Comparison of ENCODE assay signal across 8 cellular contexts in the genomic region with DNA sequence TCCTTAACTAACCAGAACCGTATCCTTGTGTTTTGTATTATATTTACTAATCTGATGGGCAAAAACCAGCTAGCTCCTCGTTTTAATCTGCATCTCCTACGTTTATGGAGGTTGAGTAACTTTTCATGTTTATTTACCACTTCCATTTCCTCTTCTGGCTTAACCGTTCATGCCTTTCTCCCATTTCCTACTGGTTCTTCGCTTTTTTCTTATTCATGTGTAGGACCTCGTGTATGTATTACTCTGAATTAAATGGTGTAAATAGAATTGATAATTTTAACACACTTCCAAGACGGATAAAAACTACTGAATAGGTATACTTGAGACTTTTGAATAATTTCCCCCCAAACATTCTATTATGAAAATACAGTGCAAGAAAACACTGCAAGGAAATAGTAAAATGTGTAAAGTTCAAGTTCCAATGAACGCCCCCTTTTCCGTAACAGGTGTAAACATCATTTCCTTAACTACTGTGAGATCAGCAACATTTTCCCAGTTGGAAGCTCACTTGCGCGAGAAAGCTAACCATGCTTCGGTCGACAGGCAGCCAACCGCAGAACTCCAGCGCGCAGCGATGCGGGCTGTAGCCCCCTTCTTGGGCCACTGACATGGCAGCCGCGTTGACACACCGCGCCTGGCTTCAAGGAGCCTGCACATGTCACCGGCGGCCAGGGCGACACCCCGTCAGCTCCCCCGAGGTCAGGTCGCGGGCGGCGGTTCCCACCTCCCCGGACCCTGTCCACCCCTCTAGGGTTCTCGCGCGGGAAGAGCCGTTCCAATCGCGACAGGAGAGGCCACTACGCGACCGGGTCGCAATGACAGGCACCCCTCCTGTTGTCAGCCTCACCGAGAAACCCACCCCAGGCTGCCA. TPM values are rescaled to one million over a fixed set of nuclear protein-coding genes. Genes with fewer than 3 reads are reported as not detected.
DNase-seq lines count a peak whose midpoint lies in the region; ATAC-seq and TF ChIP-seq lines count a peak whose summit lies in the region.

No MANE protein-coding gene starts in this region.

- H3K4me1 ChIP-seq in OCI-LY3 (ENCODE audit: low read length) (peaks cover 21% of the 10 kb centered on the region), osteoblast (ENCODE audit: insufficient read depth, low read length) (peaks cover 29% of the 10 kb centered on the region), uterus (no peaks in the 10 kb centered on the region)

- TF ChIP-seq CTCF in OCI-LY3 (IDR thresholded peaks at IDR 0.05; ENCODE audit: low read depth, low read length) (no peak), osteoblast (IDR thresholded peaks at IDR 0.05; ENCODE audit: extremely low read depth, low read depth, low read length) (no peak), uterus (IDR thresholded peaks at IDR 0.05) (no peak)

- H3K36me3 ChIP-seq in OCI-LY3 (replicated peaks; ENCODE audit: low read depth, low read length) (no peaks in the 10 kb centered on the region), osteoblast (ENCODE audit: insufficient read depth, low read length) (no peaks in the 10 kb centered on the region), uterus (no peaks in the 10 kb centered on the region)

- intact Hi-C loops in uterus (cut with DNase I; ENCODE audit: low total_unique reads): no loop called here

- H3K27ac ChIP-seq in OCI-LY3 (ENCODE audit: low read length) (peak overlapping the region; percentile 45), osteoblast (ENCODE audit: low read depth, low read length) (peak overlapping the region; percentile 92), uterus (peak overlapping the region; percentile 88 to 97)

- peaks cover 20% of the 10 kb centered on the region for H3K79me2 ChIP-seq in OCI-LY3 (ENCODE audit: low read length)
- peaks cover 42% of the 10 kb centered on the region for H3K79me2 ChIP-seq in osteoblast (ENCODE audit: insufficient read depth, low read length)

- peak overlapping the region; percentile 78 for H3K4me2 ChIP-seq in OCI-LY3 (ENCODE audit: low read length)
- H3K4me2 ChIP-seq in osteoblast (ENCODE audit: insufficient read depth, low read length): peak overlapping the region; percentile 88

- ATAC-seq in HG03066 (IDR thresholded peaks at IDR 0.05; ENCODE audit: low read depth, unreplicated experiment): peak; percentile 4

- H3K27me3 ChIP-seq in OCI-LY3 (ENCODE audit: low read depth, low read length) (no peaks in the 10 kb centered on the region), osteoblast (ENCODE audit: insufficient read depth, low read length) (peaks cover 3% of the 10 kb centered on the region), uterus (no peaks in the 10 kb centered on the region)

- no peak for TF ChIP-seq POLR2A in uterus (IDR thresholded peaks at IDR 0.05)

- peak; percentile 70 for DNase-seq in NCI-H82 (lab: John Stamatoyannopoulos, UW)
- DNase-seq in NCI-H82 treated with DMSO at 0.1 percent for 48 hours (lab: John Stamatoyannopoulos, UW; ENCODE audit: unreplicated experiment): no peak
- peak; percentile 24 to 63 (median 34) for DNase-seq in activated naive CD4-positive, alpha-beta T cell (lab: John Stamatoyannopoulos, UW)
- DNase-seq in glomerular endothelial cell (ENCODE audit: extremely low read depth, low read depth, low spot score): peak; percentile 63
- peak; percentile 48 for DNase-seq in osteoblast (ENCODE audit: insufficient read length, low spot score, missing footprints)
- DNase-seq in uterus: peak in 1 of 2 donors; percentile 19

- H4K20me1 ChIP-seq in OCI-LY3 (ENCODE audit: insufficient read depth, low read length) (no peaks in the 10 kb centered on the region), osteoblast (ENCODE audit: insufficient read depth, low read length) (peaks cover 18% of the 10 kb centered on the region)

- H3K4me3 ChIP-seq in OCI-LY3 (ENCODE audit: low read length) (peak overlapping the region; percentile 85), osteoblast (ENCODE audit: insufficient read depth, low read length) (peak overlapping the region; percentile 98), uterus (peak overlapping the region; percentile 83 to 91)

- H3K9me3 ChIP-seq in OCI-LY3 (ENCODE audit: insufficient read depth, low read length) (no peaks in the 10 kb centered on the region), osteoblast (ENCODE audit: low read depth, low read length) (no peaks in the 10 kb centered on the region), uterus (no peaks in the 10 kb centered on the region)

- H2AFZ ChIP-seq in OCI-LY3 (ENCODE audit: low read depth, low read length) (peak overlapping the region; percentile 58; the same call in 1 of the 2 replicates), osteoblast (ENCODE audit: low read length) (peak overlapping the region; percentile 89)

- peak overlapping the region; percentile 76 for H3K9ac ChIP-seq in OCI-LY3 (ENCODE audit: low read length)

RNA-seq across cellular contexts. Expression of a gene that starts 0.8 kb away (rescaled TPM):
- total RNA-seq in glomerular endothelial cell (34.5 and 39.4 TPM in 2 replicates), osteoblast (43.1 and 44.2 TPM in 2 replicates), uterus (10 to 100 TPM; 12.8 to 64.7 (median 35.6) TPM)
